Comparison of ENCODE assay signal across 8 cellular contexts in genomic region chrX:107676559-107677378, GRCh38. TPM values are rescaled to one million over a fixed set of nuclear protein-coding genes. Genes with fewer than 3 reads are reported as not detected.
DNase-seq lines count a peak whose midpoint lies in the region; ATAC-seq and TF ChIP-seq lines count a peak whose summit lies in the region.

No MANE protein-coding gene starts in this region.

- peaks cover 75% of the 10 kb centered on the region for H3K4me1 Mint-ChIP-seq in activated naive CD4-positive, alpha-beta T cell treated with anti-CD3 and anti-CD28 coated beads, Interleukin-2, amount 10 ng/mL, durations not matched to agents 7 days and 5 days
- H3K4me1 Mint-ChIP-seq in osteocyte (ENCODE audit: unreplicated experiment): peaks cover 61% of the 10 kb centered on the region

- peaks cover 24% of the 10 kb centered on the region for H3K4me1 ChIP-seq in foreskin keratinocyte

- peak overlapping the region; percentile 99 for H3K27ac ChIP-seq in RWPE1
- peak overlapping the region; percentile 89 for H3K27ac ChIP-seq in foreskin keratinocyte

- DNase-seq in DMS 273 (lab: John Stamatoyannopoulos, UW; ENCODE audit: unreplicated experiment) (peak; percentile 92), RWPE1 (ENCODE audit: low spot score) (peak; percentile 67), foreskin keratinocyte (peak; percentile 76 to 88), osteocyte (ENCODE audit: extremely low spot score, unreplicated experiment) (peak; percentile 90), NCI-H1048 (lab: John Stamatoyannopoulos, UW) (no peak)
- peak; percentile 64 for DNase-seq in activated naive CD4-positive, alpha-beta T cell treated with anti-CD3 and anti-CD28 coated beads, Interleukin-2, amount 10 ng/mL, durations not matched to agents 7 days and 5 days

- peak overlapping the region; percentile 91 for H3K27ac Mint-ChIP-seq in activated naive CD4-positive, alpha-beta T cell treated with anti-CD3 and anti-CD28 coated beads, Interleukin-2, amount 10 ng/mL, durations not matched to agents 7 days and 5 days
- peak overlapping the region; percentile 98 for H3K27ac Mint-ChIP-seq in osteocyte (ENCODE audit: unreplicated experiment)

- H3K27me3 Mint-ChIP-seq in activated naive CD4-positive, alpha-beta T cell treated with anti-CD3 and anti-CD28 coated beads, Interleukin-2, amount 10 ng/mL, durations not matched to agents 7 days and 5 days: peaks cover 4% of the 10 kb centered on the region
- no peaks in the 10 kb centered on the region for H3K27me3 Mint-ChIP-seq in osteocyte (ENCODE audit: unreplicated experiment)

- ATAC-seq in HG02884 (IDR thresholded peaks at IDR 0.05; ENCODE audit: unreplicated experiment): peak; percentile 29
- ATAC-seq in foreskin keratinocyte: peak; percentile 60
- no peak for ATAC-seq in GM21576 (IDR thresholded peaks at IDR 0.05; ENCODE audit: unreplicated experiment)

- POLR2A ChIA-PET in RWPE1 (lab: Yijun Ruan, JAX; ENCODE audit: low non-redundant PET): interaction anchor here (0.8 kb wide), 1 partner anchor 99 kb away, joined by 4 read pairs; the partner anchor contains the start of gene TSC22D3

- H3K4me3 Mint-ChIP-seq in activated naive CD4-positive, alpha-beta T cell treated with anti-CD3 and anti-CD28 coated beads, Interleukin-2, amount 10 ng/mL, durations not matched to agents 7 days and 5 days: peak overlapping the region; percentile 85
- peak overlapping the region; percentile 77 for H3K4me3 Mint-ChIP-seq in osteocyte (ENCODE audit: unreplicated experiment)

- TF ChIP-seq CTCF in RWPE1 (conservative IDR thresholded peaks at IDR 0.05; ENCODE audit: low read depth) (no peak), foreskin keratinocyte (conservative IDR thresholded peaks at IDR 0.05) (no peak), osteocyte (IDR thresholded peaks at IDR 0.05) (no peak)

- H3K9me3 Mint-ChIP-seq in activated naive CD4-positive, alpha-beta T cell treated with anti-CD3 and anti-CD28 coated beads, Interleukin-2, amount 10 ng/mL, durations not matched to agents 7 days and 5 days: no peaks in the 10 kb centered on the region
- H3K9me3 Mint-ChIP-seq in osteocyte (ENCODE audit: unreplicated experiment): peaks cover 8% of the 10 kb centered on the region

- CTCF ChIA-PET in RWPE1 (lab: Yijun Ruan, JAX): interaction anchor here (0.7 to 0.9 kb wide), 2 partner anchors 61 to 101 kb away, joined by 3 to 4 read pairs; partner anchors contain the start of gene NCBP2L
- CTCF ChIA-PET in activated naive CD4-positive, alpha-beta T cell treated with anti-CD3 and anti-CD28 coated beads, Interleukin-2, amount 10 ng/mL, durations not matched to agents 7 days and 5 days (lab: Charles Lee): interaction anchor here (3.0 to 13.2 kb wide), 2 partner anchors 38 to 99 kb away, joined by 8 to 278 read pairs; partner anchors contain the start of gene TSC22D3

- no peaks in the 10 kb centered on the region for H3K27me3 ChIP-seq in foreskin keratinocyte

- H3K36me3 Mint-ChIP-seq in activated naive CD4-positive, alpha-beta T cell treated with anti-CD3 and anti-CD28 coated beads, Interleukin-2, amount 10 ng/mL, durations not matched to agents 7 days and 5 days: peaks cover 6% of the 10 kb centered on the region
- no peaks in the 10 kb centered on the region for H3K36me3 Mint-ChIP-seq in osteocyte (ENCODE audit: unreplicated experiment)

RNA-seq across cellular contexts. Expression of gene PRPS1, which starts 48.5 kb away (rescaled TPM):
- total RNA-seq in foreskin keratinocyte (33.6 and 41.7 TPM in 2 replicates), osteocyte (26.0 and 27.6 TPM in 2 replicates)
- 30.9 and 37.1 TPM in 2 replicates for polyA plus RNA-seq in foreskin keratinocyte
